Comparison of ENCODE assay signal across 18 cellular contexts in genomic region chr7:151780626-151781025, GRCh38.
DNase-seq lines count a peak whose midpoint lies in the region; TF ChIP-seq lines count a peak whose summit lies in the region.
"Had no signal": no experiment of that assay in that cellular context is flagged by ENCODE, and none has a peak within 500 bp of the region (broad histone marks: within the 10 kb centered on the region; RNA-seq: fewer than 3 reads in every experiment).

No MANE protein-coding gene starts in this region.

- WGBS in mammary epithelial cell (ENCODE audit: low coverage, missing lambda C conversion rate), result 76% methylated on average over 3 of the region's 3 CpGs

- H3K27ac Mint-ChIP-seq in chondrocyte (ENCODE audit: unreplicated experiment), result no peak overlapping the region

- no peak overlapping the region for H3K4me2 ChIP-seq in mammary epithelial cell (ENCODE audit: insufficient read depth, low read depth, low read length)
- H3K4me2 ChIP-seq: SK-N-SH had no signal

- no peaks in the 10 kb centered on the region for H4K20me1 ChIP-seq in mammary epithelial cell (ENCODE audit: insufficient read depth, low read length)

- H3K36me3 ChIP-seq in mammary epithelial cell (ENCODE audit: insufficient read depth, low read length), result no peaks in the 10 kb centered on the region

- intact Hi-C loops in posterior vena cava (cut with DNase I) (loop anchor here in 1 of 2 donors (5.0 to 10.0 kb wide), 2 partner anchors 94 to 152 kb away; partner anchors contain the start of gene PRKAG2), mammary epithelial cell (cut with micrococcal nuclease) (no loop called here)

- no TSS peak for BruUV-seq in mammary epithelial cell (replicated peaks; lab: Mats Ljungman, UMichigan)

- H3K4me3 Mint-ChIP-seq in chondrocyte (ENCODE audit: unreplicated experiment), result no peak overlapping the region
- H3K4me3 Mint-ChIP-seq: CD14-positive monocyte, H9 had no signal

- no peaks in the 10 kb centered on the region for H3K27me3 ChIP-seq in mammary epithelial cell (ENCODE audit: insufficient read depth, low read length)
- H3K27me3 ChIP-seq: Peyer's patch had no signal

- TF ChIP-seq CTCF in chondrocyte (IDR thresholded peaks at IDR 0.05) (no peak), mammary epithelial cell (conservative IDR thresholded peaks at IDR 0.05 in 1 of 2, IDR thresholded peaks at IDR 0.05 in 1 of 2; ENCODE audit: extremely low read depth in 1 of 2, insufficient read depth in 1 of 2, low read depth in 1 of 2, low read length in 2 of 2) (no peak)

- no peaks in the 10 kb centered on the region for H3K9me3 ChIP-seq in mammary epithelial cell (replicated peaks; ENCODE audit: insufficient read depth, low read length)
- H3K9me3 ChIP-seq: Peyer's patch had no signal

- H2AFZ ChIP-seq in mammary epithelial cell (ENCODE audit: low read depth, low read length), result no peak overlapping the region

- H3K4me1 Mint-ChIP-seq in chondrocyte (ENCODE audit: low read depth), result peaks cover 5% of the 10 kb centered on the region

- in situ Hi-C loops in mammary epithelial cell (cut with MboI; ENCODE audit: low sequenced_read_pairs in 2 of 2), result no loop called here

- H3K36me3 Mint-ChIP-seq in chondrocyte (ENCODE audit: low read depth), result no peaks in the 10 kb centered on the region

- peaks cover 7% of the 10 kb centered on the region for H3K9me3 Mint-ChIP-seq in chondrocyte (ENCODE audit: low read depth)

- no peaks in the 10 kb centered on the region for H3K79me2 ChIP-seq in mammary epithelial cell (ENCODE audit: insufficient read depth, low read length)

- dilution Hi-C loops in mammary epithelial cell (cut with HindIII; ENCODE audit: low sequenced_read_pairs), result no loop called here

- peaks cover 9% of the 10 kb centered on the region for H3K4me1 ChIP-seq in mammary epithelial cell (ENCODE audit: insufficient read depth, low read length)

- peaks cover 17% of the 10 kb centered on the region for H3K27me3 Mint-ChIP-seq in chondrocyte (ENCODE audit: low read depth)

- CTCF ChIA-PET in mammary epithelial cell (lab: Charles Lee; ENCODE audit: low non-redundant PET), result no interaction called here

- H3K9ac ChIP-seq in mammary epithelial cell (ENCODE audit: insufficient read depth, low read length), result no peak overlapping the region
- H3K9ac ChIP-seq: SK-N-SH had no signal

- no peak overlapping the region for H3K4me3 ChIP-seq in mammary epithelial cell (replicated peaks in 1 of 3; ENCODE audit: insufficient read depth in 1 of 3, low read depth in 2 of 3, low read length in 3 of 3)
- H3K4me3 ChIP-seq: Peyer's patch had no signal

- no peak overlapping the region for H3K27ac ChIP-seq in mammary epithelial cell (ENCODE audit: insufficient read depth, low read depth, low read length)
- H3K27ac ChIP-seq: Peyer's patch had no signal

- DNase-seq in DMS53 treated with DMSO at 0.1 percent for 48 hours (lab: John Stamatoyannopoulos, UW; ENCODE audit: unreplicated experiment) (peak; percentile 53), NCI-H510A treated with DMSO at 0.1 percent for 48 hours (lab: John Stamatoyannopoulos, UW) (peak; percentile 53), chondrocyte (ENCODE audit: low spot score) (peak; percentile 21), posterior vena cava (ENCODE audit: low spot score) (peak; percentile 52), mammary epithelial cell (no peak), H4 (ENCODE audit: low spot score) (no peak)
- DNase-seq in activated naive CD4-positive, alpha-beta T cell treated with Interleukin-2 at 50 U/mL for 16 hours, result no peak
- DNase-seq: ACHN, AML-193, COR-L47, H9, Kasumi-1, NCI-H187, NCI-H345, NCI-H774, Peyer's patch, SK-N-SH had no signal

Comparison
In these comparisons a context has a peak if more than half of its experiments do, and no peak if none do; other contexts are left out.
1. DNase-seq: peak in DMS53 treated with DMSO at 0.1 percent for 48 hours (single experiment), NCI-H510A treated with DMSO at 0.1 percent for 48 hours (single experiment), chondrocyte (single experiment) and posterior vena cava (single experiment); none in activated naive CD4-positive, alpha-beta T cell treated with Interleukin-2 at 50 U/mL for 16 hours (single experiment), mammary epithelial cell (single experiment) and H4 (single experiment).